Comparison of ENCODE assay signal across 8 cellular contexts in the genomic region with DNA sequence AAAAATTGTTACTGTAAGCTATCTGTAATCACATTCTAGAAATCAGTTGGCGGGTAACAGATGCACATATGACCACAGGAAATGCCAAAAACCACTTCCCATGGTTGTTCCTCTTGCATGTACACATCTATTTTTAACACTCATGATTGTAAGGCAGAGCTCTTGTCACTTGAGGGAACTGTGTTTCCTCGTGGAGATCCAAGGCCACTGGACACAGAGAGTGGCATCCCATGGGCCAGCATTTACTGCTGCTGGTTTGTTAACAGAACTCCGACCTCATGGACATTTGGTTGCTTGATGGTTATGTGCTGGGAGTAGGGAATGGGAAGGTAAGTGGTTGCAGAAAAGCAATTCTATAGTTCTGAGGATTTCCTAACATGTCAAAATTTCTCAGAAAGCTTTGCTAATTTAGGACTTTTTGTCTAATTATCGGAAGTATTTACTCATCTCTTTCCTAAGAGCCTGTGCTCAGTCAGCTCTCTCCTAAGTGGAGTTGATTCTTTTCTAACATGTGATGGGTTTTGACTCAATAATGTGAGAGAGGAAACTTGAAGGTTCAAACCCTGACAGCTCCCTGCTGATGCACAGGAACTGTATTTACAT.
A peak's percentile ranks its signal among the peaks of the same experiment; 100 is the strongest.
DNase-seq lines count a peak whose midpoint lies in the region; ATAC-seq and TF ChIP-seq lines count a peak whose summit lies in the region.

No MANE protein-coding gene starts in this region.

- peak in 2 of 3 donors; percentile 43 to 62 for DNase-seq in Peyer's patch
- peak in 1 of 2 donors; percentile 11 for DNase-seq in heart right ventricle
- no peak for DNase-seq in middle frontal gyrus (ENCODE audit: extremely low spot score, low spot score)
- DNase-seq in caudate nucleus (lab: John Stamatoyannopoulos, UW): no peak
- DNase-seq in amniotic stem cell (lab: John Stamatoyannopoulos, UW): no peak

- TF ChIP-seq CTCF in Peyer's patch (IDR thresholded peaks at IDR 0.05) (no peak), heart right ventricle (IDR thresholded peaks at IDR 0.05) (no peak)

- ATAC-seq in GM18861 (IDR thresholded peaks at IDR 0.05; ENCODE audit: unreplicated experiment): peak; percentile 75
- peak; percentile 38 for ATAC-seq in HG02852 (IDR thresholded peaks at IDR 0.05; ENCODE audit: unreplicated experiment)
- ATAC-seq in heart right ventricle: peak in 7 of 8 donors; percentile 36 to 72 (median 67)
- no peak for ATAC-seq in GM18858 (IDR thresholded peaks at IDR 0.05; ENCODE audit: unreplicated experiment)

- H3K4me1 ChIP-seq in Peyer's patch (peaks cover 0 to 5% (median 0%) of the 10 kb centered on the region in 4 donors), heart right ventricle (peaks cover 0 to 46% (median 9%) of the 10 kb centered on the region in 9 donors)

- no peak overlapping the region for H3K4me3 ChIP-seq in Peyer's patch
- H3K4me3 ChIP-seq in heart right ventricle: no peak overlapping the region

- H3K36me3 ChIP-seq in Peyer's patch (no peaks in the 10 kb centered on the region), heart right ventricle (no peaks in the 10 kb centered on the region)

- no peak for TF ChIP-seq POLR2A in Peyer's patch (IDR thresholded peaks at IDR 0.05)

- intact Hi-C loops in heart right ventricle (cut with DNase I): no loop called here

- no peaks in the 10 kb centered on the region for H3K9me3 ChIP-seq in Peyer's patch
- peaks cover 0 to 15% (median 0%) of the 10 kb centered on the region in 11 donors for H3K9me3 ChIP-seq in heart right ventricle

- 51 to 54% methylated on average over 4 of the region's 4 CpGs for WGBS in heart right ventricle, 2 donors

- H3K27me3 ChIP-seq in Peyer's patch: no peaks in the 10 kb centered on the region
- no peaks in the 10 kb centered on the region for H3K27me3 ChIP-seq in heart right ventricle

- peak overlapping the region in 1 of 4 donors; percentile 43 for H3K27ac ChIP-seq in Peyer's patch
- H3K27ac ChIP-seq in heart right ventricle: peak overlapping the region in 3 of 10 donors; percentile 3 to 62 (median 29)
- H3K27ac ChIP-seq in caudate nucleus (ENCODE audit: low read depth, low read length): no peak overlapping the region

Comparison
In these comparisons a context has a peak if more than half of its experiments do, and no peak if none do; other contexts are left out.
1. DNase-seq: peak in Peyer's patch (2 of 3); none in middle frontal gyrus (single experiment), caudate nucleus (0 of 61) and amniotic stem cell (single experiment).